1 cellular context compared by ENCODE assay signal in the genomic region with DNA sequence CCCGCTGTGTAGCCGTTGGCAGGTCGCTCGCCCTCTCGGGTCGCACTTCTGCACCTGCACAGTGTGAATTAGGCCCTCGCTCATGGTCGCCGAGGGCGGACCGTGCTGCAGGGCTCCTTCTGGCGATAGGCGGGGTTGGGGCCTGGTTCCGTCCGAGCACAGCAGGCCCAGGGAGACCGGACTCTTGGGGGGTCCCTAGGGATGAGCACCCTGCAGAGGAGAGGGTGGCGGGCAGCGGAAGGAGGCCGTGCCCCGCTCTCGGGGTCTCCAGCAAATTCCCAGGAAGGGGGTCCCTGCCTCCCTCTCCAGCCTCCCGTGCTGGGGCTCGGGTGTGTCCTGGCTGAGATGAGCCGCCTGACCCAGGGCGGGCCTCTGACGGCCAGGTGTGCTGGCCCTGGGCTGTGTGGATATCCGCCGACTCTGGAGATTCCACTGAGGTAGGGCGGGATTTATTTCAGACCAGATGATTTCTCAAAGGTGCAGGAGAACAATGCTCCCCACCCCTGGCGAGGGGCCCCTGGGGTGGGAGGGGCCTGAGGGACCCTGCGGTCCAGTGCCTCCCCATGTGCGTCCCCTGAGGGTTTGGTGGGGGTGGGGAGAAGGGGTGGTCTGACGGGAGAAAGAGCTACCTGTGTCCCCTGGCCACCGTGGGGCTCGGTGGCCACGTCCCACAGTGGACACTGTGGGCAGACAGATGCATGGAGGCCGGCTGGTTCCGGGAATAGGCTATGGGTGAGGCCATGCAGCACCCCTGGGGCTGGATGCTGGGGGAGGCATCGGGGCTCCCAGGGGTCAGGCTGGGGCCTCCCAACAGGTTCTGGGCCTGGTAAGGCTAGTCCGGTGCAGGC.
TF ChIP-seq lines count a peak whose summit lies in the region.

No MANE protein-coding gene starts in this region.

TF ChIP-seq in WTC11, 78 proteins besides CTCF, POLR2A, EP300 and RAD21 (continued from another document):
- TF ChIP-seq, protein P1, sequence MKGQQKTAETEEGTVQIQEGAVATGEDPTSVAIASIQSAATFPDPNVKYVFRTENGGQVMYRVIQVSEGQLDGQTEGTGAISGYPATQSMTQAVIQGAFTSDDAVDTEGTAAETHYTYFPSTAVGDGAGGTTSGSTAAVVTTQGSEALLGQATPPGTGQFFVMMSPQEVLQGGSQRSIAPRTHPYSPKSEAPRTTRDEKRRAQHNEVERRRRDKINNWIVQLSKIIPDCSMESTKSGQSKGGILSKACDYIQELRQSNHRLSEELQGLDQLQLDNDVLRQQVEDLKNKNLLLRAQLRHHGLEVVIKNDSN (CRISPR knock-in tag; IDR thresholded peaks at IDR 0.05) = no peak
- TF ChIP-seq CREM (CRISPR knock-in tag; IDR thresholded peaks at IDR 0.05) = no peak
- TF ChIP-seq ZNF232 (CRISPR knock-in tag; IDR thresholded peaks at IDR 0.05) = no peak
- TF ChIP-seq, protein P2, sequence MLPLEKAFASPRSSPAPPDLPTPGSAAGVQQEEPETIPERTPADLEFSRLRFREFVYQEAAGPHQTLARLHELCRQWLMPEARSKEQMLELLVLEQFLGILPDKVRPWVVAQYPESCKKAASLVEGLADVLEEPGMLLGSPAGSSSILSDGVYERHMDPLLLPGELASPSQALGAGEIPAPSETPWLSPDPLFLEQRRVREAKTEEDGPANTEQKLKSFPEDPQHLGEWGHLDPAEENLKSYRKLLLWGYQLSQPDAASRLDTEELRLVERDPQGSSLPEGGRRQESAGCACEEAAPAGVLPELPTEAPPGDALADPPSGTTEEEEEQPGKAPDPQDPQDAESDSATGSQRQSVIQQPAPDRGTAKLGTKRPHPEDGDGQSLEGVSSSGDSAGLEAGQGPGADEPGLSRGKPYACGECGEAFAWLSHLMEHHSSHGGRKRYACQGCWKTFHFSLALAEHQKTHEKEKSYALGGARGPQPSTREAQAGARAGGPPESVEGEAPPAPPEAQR (CRISPR knock-in tag; IDR thresholded peaks at IDR 0.05) = no peak
- TF ChIP-seq TEAD1 (CRISPR knock-in tag; IDR thresholded peaks at IDR 0.05) = no peak
- TF ChIP-seq, protein P3, sequence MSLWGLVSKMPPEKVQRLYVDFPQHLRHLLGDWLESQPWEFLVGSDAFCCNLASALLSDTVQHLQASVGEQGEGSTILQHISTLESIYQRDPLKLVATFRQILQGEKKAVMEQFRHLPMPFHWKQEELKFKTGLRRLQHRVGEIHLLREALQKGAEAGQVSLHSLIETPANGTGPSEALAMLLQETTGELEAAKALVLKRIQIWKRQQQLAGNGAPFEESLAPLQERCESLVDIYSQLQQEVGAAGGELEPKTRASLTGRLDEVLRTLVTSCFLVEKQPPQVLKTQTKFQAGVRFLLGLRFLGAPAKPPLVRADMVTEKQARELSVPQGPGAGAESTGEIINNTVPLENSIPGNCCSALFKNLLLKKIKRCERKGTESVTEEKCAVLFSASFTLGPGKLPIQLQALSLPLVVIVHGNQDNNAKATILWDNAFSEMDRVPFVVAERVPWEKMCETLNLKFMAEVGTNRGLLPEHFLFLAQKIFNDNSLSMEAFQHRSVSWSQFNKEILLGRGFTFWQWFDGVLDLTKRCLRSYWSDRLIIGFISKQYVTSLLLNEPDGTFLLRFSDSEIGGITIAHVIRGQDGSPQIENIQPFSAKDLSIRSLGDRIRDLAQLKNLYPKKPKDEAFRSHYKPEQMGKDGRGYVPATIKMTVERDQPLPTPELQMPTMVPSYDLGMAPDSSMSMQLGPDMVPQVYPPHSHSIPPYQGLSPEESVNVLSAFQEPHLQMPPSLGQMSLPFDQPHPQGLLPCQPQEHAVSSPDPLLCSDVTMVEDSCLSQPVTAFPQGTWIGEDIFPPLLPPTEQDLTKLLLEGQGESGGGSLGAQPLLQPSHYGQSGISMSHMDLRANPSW (CRISPR knock-in tag; conservative IDR thresholded peaks at IDR 0.05; ENCODE audit: low read depth) = no peak
- TF ChIP-seq, protein P4, sequence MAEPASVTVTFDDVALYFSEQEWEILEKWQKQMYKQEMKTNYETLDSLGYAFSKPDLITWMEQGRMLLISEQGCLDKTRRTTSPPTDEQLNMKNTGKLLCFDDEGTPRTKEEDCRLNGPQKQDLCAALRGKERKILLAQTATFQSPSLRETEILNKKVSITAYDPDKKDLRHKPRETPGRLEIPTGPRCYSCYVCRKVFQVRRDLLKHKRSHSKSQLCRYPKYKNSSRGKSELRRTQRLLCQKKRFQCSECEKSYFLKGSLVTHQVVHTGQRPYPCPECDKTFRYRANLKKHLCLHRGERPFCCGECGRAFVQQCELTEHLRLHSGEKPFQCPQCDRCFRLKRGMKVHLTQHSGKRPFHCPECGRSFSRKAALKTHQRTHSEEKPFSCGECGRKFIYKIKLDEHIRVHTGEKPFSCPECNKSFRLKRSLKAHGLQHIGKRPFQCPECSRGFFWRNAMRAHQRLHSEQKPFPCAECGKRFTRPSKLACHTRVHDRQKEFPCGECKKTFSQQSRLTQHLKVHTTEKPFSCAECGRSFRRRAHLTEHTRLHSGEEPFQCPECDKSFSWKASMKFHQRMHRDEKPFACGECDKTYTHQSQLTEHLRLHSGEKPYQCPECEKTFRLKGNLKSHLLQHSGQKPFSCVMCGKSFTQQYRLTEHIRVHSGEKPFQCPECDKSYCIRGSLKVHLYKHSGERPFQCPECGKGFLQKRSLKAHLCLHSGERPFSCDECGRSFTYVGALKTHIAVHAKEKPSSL (CRISPR knock-in tag; conservative IDR thresholded peaks at IDR 0.05) = no peak
- TF ChIP-seq, protein P5, sequence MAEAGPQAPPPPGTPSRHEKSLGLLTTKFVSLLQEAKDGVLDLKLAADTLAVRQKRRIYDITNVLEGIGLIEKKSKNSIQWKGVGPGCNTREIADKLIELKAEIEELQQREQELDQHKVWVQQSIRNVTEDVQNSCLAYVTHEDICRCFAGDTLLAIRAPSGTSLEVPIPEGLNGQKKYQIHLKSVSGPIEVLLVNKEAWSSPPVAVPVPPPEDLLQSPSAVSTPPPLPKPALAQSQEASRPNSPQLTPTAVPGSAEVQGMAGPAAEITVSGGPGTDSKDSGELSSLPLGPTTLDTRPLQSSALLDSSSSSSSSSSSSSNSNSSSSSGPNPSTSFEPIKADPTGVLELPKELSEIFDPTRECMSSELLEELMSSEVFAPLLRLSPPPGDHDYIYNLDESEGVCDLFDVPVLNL (CRISPR knock-in tag; IDR thresholded peaks at IDR 0.05; ENCODE audit: borderline replicate concordance, low read depth) = no peak; the same call in 1 of the 2 replicates
- TF ChIP-seq, protein P6, sequence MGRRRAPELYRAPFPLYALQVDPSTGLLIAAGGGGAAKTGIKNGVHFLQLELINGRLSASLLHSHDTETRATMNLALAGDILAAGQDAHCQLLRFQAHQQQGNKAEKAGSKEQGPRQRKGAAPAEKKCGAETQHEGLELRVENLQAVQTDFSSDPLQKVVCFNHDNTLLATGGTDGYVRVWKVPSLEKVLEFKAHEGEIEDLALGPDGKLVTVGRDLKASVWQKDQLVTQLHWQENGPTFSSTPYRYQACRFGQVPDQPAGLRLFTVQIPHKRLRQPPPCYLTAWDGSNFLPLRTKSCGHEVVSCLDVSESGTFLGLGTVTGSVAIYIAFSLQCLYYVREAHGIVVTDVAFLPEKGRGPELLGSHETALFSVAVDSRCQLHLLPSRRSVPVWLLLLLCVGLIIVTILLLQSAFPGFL (CRISPR knock-in tag; IDR thresholded peaks at IDR 0.05; ENCODE audit: borderline replicate concordance) = no peak
- TF ChIP-seq, protein P7, sequence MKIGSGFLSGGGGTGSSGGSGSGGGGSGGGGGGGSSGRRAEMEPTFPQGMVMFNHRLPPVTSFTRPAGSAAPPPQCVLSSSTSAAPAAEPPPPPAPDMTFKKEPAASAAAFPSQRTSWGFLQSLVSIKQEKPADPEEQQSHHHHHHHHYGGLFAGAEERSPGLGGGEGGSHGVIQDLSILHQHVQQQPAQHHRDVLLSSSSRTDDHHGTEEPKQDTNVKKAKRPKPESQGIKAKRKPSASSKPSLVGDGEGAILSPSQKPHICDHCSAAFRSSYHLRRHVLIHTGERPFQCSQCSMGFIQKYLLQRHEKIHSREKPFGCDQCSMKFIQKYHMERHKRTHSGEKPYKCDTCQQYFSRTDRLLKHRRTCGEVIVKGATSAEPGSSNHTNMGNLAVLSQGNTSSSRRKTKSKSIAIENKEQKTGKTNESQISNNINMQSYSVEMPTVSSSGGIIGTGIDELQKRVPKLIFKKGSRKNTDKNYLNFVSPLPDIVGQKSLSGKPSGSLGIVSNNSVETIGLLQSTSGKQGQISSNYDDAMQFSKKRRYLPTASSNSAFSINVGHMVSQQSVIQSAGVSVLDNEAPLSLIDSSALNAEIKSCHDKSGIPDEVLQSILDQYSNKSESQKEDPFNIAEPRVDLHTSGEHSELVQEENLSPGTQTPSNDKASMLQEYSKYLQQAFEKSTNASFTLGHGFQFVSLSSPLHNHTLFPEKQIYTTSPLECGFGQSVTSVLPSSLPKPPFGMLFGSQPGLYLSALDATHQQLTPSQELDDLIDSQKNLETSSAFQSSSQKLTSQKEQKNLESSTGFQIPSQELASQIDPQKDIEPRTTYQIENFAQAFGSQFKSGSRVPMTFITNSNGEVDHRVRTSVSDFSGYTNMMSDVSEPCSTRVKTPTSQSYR (CRISPR knock-in tag; IDR thresholded peaks at IDR 0.05) = no peak
- no peak; the same call in 1 of the 2 replicates for TF ChIP-seq ZBTB21 (CRISPR knock-in tag; IDR thresholded peaks at IDR 0.05; ENCODE audit: borderline replicate concordance)
- no peak for TF ChIP-seq TP53 (CRISPR knock-in tag; IDR thresholded peaks at IDR 0.05)
- TF ChIP-seq, protein P8, sequence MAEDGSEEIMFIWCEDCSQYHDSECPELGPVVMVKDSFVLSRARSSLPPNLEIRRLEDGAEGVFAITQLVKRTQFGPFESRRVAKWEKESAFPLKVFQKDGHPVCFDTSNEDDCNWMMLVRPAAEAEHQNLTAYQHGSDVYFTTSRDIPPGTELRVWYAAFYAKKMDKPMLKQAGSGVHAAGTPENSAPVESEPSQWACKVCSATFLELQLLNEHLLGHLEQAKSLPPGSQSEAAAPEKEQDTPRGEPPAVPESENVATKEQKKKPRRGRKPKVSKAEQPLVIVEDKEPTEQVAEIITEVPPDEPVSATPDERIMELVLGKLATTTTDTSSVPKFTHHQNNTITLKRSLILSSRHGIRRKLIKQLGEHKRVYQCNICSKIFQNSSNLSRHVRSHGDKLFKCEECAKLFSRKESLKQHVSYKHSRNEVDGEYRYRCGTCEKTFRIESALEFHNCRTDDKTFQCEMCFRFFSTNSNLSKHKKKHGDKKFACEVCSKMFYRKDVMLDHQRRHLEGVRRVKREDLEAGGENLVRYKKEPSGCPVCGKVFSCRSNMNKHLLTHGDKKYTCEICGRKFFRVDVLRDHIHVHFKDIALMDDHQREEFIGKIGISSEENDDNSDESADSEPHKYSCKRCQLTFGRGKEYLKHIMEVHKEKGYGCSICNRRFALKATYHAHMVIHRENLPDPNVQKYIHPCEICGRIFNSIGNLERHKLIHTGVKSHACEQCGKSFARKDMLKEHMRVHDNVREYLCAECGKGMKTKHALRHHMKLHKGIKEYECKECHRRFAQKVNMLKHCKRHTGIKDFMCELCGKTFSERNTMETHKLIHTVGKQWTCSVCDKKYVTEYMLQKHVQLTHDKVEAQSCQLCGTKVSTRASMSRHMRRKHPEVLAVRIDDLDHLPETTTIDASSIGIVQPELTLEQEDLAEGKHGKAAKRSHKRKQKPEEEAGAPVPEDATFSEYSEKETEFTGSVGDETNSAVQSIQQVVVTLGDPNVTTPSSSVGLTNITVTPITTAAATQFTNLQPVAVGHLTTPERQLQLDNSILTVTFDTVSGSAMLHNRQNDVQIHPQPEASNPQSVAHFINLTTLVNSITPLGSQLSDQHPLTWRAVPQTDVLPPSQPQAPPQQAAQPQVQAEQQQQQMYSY (CRISPR knock-in tag; IDR thresholded peaks at IDR 0.05) = no peak
- TF ChIP-seq CREB1 (CRISPR knock-in tag; IDR thresholded peaks at IDR 0.05) = no peak
- TF ChIP-seq, protein P9, sequence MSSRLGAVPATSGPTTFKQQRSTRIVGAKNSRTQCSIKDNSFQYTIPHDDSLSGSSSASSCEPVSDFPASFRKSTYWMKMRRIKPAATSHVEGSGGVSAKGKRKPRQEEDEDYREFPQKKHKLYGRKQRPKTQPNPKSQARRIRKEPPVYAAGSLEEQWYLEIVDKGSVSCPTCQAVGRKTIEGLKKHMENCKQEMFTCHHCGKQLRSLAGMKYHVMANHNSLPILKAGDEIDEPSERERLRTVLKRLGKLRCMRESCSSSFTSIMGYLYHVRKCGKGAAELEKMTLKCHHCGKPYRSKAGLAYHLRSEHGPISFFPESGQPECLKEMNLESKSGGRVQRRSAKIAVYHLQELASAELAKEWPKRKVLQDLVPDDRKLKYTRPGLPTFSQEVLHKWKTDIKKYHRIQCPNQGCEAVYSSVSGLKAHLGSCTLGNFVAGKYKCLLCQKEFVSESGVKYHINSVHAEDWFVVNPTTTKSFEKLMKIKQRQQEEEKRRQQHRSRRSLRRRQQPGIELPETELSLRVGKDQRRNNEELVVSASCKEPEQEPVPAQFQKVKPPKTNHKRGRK (CRISPR knock-in tag; IDR thresholded peaks at IDR 0.05; ENCODE audit: borderline replicate concordance) = no peak
- no peak for TF ChIP-seq ZNF396 (CRISPR knock-in tag; IDR thresholded peaks at IDR 0.05; ENCODE audit: borderline replicate concordance)
